Comparison of ENCODE assay signal across 24 cellular contexts in genomic region chr12:97359291-97359690, GRCh38.
"Had no signal": no experiment of that assay in that cellular context is flagged by ENCODE, and none has a peak within 500 bp of the region (broad histone marks: within the 10 kb centered on the region; RNA-seq: fewer than 3 reads in every experiment).

No MANE protein-coding gene starts in this region.

- H3K36me3 ChIP-seq: heart right ventricle, left ventricle myocardium inferior, right atrium auricular region, right lobe of liver, suprapubic skin, thoracic aorta, tibial artery, vagina had no signal

- H3K9me3 Mint-ChIP-seq: stimulated activated naive CD8-positive, alpha-beta T cell treated with anti-CD3 and anti-CD28 coated beads, Interleukin-15, Interleukin-2, amounts not matched to agents 100 ng/mL and 50 ng/mL, for 24 hours had no signal

- H3K36me3 Mint-ChIP-seq: natural killer cell; stimulated activated naive B cell treated with anti-CD40 and anti-IgM and Interleukin-4, amounts not matched to agents 10 μg/mL and 1 μg/mL and 100 μg/mL, for 72 hours had no signal

- H3K27ac ChIP-seq: heart right ventricle, hepatocyte, left ventricle myocardium inferior, parathyroid adenoma, right atrium auricular region, right lobe of liver, suprapubic skin, thoracic aorta, tibial artery, vagina had no signal

- H3K4me3 Mint-ChIP-seq: mesothelial cell of epicardium; naive B cell; natural killer cell; nephron progenitor cell; stimulated activated naive B cell treated with anti-CD40 and anti-IgM and Interleukin-4, amounts not matched to agents 10 μg/mL and 1 μg/mL and 100 μg/mL, for 72 hours; stimulated activated naive CD8-positive, alpha-beta T cell treated with anti-CD3 and anti-CD28 coated beads, Interleukin-15, Interleukin-2, amounts not matched to agents 100 ng/mL and 50 ng/mL, for 24 hours had no signal

- H3K4me1 Mint-ChIP-seq: naive B cell; natural killer cell; stimulated activated naive B cell treated with anti-CD40 and anti-IgM and Interleukin-4, amounts not matched to agents 10 μg/mL and 1 μg/mL and 100 μg/mL, for 72 hours had no signal

- H3K4me3 ChIP-seq: heart right ventricle, hepatocyte, left ventricle myocardium inferior, lung, right atrium auricular region, right lobe of liver, smooth muscle cell, suprapubic skin, thoracic aorta, tibial artery, vagina had no signal

- H3K79me2 ChIP-seq: hepatocyte, parathyroid adenoma had no signal

- H3K27me3 Mint-ChIP-seq: stimulated activated naive CD8-positive, alpha-beta T cell treated with anti-CD3 and anti-CD28 coated beads, Interleukin-15, Interleukin-2, amounts not matched to agents 100 ng/mL and 50 ng/mL, for 24 hours had no signal

- H3K4me2 ChIP-seq: hepatocyte, smooth muscle cell had no signal

- DNase-seq: heart right ventricle; islet precursor cell; left ventricle myocardium inferior; mesendoderm; naive B cell; natural killer cell; nephron progenitor cell; occipital lobe; right lobe of liver; stimulated activated CD4-positive, alpha-beta T cell treated with anti-CD3 and anti-CD28 coated beads, Interleukin-2, amount 100 ng/mL, for 24 hours; stimulated activated CD4-positive, alpha-beta T cell treated with anti-CD3 and anti-CD28 coated beads, Interleukin-4, amount 100 ng/mL, for 1 hour; stimulated activated naive B cell treated with anti-CD40 and anti-IgM and Interleukin-4, amounts not matched to agents 10 μg/mL and 1 μg/mL and 100 μg/mL, for 72 hours; tibial artery; trophoblast cell had no signal

- H3K27ac Mint-ChIP-seq: mesothelial cell of epicardium; naive B cell; natural killer cell; nephron progenitor cell; stimulated activated naive B cell treated with anti-CD40 and anti-IgM and Interleukin-4, amounts not matched to agents 10 μg/mL and 1 μg/mL and 100 μg/mL, for 72 hours; stimulated activated naive CD8-positive, alpha-beta T cell treated with anti-CD3 and anti-CD28 coated beads, Interleukin-15, Interleukin-2, amounts not matched to agents 100 ng/mL and 50 ng/mL, for 24 hours had no signal

- ATAC-seq: heart right ventricle; natural killer cell; right lobe of liver; stimulated activated naive B cell treated with anti-CD40 and anti-IgM and Interleukin-4, amounts not matched to agents 10 μg/mL and 1 μg/mL and 100 μg/mL, for 72 hours had no signal

- H3K9ac ChIP-seq: parathyroid adenoma had no signal

- H3K4me1 ChIP-seq: heart right ventricle, left ventricle myocardium inferior, parathyroid adenoma, right atrium auricular region, right lobe of liver, suprapubic skin, tibial artery, vagina had no signal

- H3K9me3 ChIP-seq: left ventricle myocardium inferior, right atrium auricular region, right lobe of liver, suprapubic skin, thoracic aorta, tibial artery, vagina had no signal

- H3K27me3 ChIP-seq: hepatocyte, right atrium auricular region, right lobe of liver, suprapubic skin, tibial artery, vagina had no signal

- H2AFZ ChIP-seq: hepatocyte, parathyroid adenoma had no signal
